ENCODE assay signal across 1 cellular context in the genomic region with DNA sequence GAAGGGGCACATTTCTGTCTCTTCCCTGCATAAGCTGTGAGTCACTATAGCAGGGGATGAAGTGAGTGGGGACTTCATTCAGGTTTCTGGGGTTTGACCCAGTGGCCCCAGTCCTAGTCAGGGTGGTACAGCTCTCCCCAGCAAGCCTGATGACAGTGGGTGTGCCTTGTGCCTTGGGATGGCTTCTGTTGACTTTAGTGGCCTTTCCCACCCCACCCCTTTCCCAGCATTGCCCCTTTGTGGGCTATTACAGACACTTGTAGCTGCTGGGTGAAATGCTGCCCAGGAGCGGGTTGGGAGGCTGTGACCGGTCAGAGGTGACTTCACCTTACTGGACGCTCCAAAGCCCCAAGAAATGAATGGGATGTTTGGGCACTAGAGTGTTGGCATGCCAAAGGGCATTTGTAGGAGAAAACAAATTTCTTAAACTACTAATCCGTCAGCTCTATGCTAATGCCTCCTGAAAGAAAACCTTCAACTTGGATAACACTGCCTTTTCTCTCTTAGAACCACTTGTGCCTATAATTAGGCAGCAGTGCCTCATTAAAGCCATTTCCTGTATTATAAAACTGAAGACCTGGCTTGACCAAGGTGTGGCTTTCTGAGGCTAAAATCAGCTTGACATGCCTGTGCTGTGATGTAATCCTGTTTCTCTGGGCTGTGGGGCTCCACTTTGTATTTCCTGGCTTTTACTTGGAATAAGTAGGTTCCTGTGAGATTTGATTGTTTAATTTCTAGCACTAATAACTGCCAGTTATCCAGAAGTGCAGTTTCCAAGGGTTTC.
TF ChIP-seq lines count a peak whose summit lies in the region.

No MANE protein-coding gene starts in this region.

TF ChIP-seq in SK-N-SH, 30 proteins besides CTCF, POLR2A, EP300 and RAD21 (continued from another document):
- TF ChIP-seq RFX5 (IDR thresholded peaks at IDR 0.05; ENCODE audit: low read length) (no peak), GATA2 (CRISPR knock-in tag; IDR thresholded peaks at IDR 0.05) (no peak), ELF1 (IDR thresholded peaks at IDR 0.05) (no peak), FOXJ3 (CRISPR knock-in tag; IDR thresholded peaks at IDR 0.05) (no peak), FOXM1 (IDR thresholded peaks at IDR 0.05; ENCODE audit: low read depth) (no peak), YY1 (IDR thresholded peaks at IDR 0.05; ENCODE audit: low read depth) (no peak), RCOR1 (IDR thresholded peaks at IDR 0.05; ENCODE audit: low read length) (no peak), TCF12 (IDR thresholded peaks at IDR 0.05) (no peak), TEAD4 (IDR thresholded peaks at IDR 0.05; ENCODE audit: borderline replicate concordance, insufficient read depth) (no peak), JUND (IDR thresholded peaks at IDR 0.05) (no peak), NFIC (IDR thresholded peaks at IDR 0.05; ENCODE audit: borderline replicate concordance) (no peak), NRF1 (IDR thresholded peaks at IDR 0.05; ENCODE audit: low read depth, low read length) (no peak)
- TF ChIP-seq, protein P1, sequence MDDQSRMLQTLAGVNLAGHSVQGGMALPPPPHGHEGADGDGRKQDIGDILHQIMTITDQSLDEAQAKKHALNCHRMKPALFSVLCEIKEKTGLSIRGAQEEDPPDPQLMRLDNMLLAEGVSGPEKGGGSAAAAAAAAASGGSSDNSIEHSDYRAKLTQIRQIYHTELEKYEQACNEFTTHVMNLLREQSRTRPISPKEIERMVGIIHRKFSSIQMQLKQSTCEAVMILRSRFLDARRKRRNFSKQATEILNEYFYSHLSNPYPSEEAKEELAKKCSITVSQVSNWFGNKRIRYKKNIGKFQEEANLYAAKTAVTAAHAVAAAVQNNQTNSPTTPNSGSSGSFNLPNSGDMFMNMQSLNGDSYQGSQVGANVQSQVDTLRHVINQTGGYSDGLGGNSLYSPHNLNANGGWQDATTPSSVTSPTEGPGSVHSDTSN (IDR thresholded peaks at IDR 0.05): no peak
- TF ChIP-seq, protein P2, sequence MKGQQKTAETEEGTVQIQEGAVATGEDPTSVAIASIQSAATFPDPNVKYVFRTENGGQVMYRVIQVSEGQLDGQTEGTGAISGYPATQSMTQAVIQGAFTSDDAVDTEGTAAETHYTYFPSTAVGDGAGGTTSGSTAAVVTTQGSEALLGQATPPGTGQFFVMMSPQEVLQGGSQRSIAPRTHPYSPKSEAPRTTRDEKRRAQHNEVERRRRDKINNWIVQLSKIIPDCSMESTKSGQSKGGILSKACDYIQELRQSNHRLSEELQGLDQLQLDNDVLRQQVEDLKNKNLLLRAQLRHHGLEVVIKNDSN (IDR thresholded peaks at IDR 0.05; ENCODE audit: borderline replicate concordance, low read depth): no peak
- TF ChIP-seq, protein P3, sequence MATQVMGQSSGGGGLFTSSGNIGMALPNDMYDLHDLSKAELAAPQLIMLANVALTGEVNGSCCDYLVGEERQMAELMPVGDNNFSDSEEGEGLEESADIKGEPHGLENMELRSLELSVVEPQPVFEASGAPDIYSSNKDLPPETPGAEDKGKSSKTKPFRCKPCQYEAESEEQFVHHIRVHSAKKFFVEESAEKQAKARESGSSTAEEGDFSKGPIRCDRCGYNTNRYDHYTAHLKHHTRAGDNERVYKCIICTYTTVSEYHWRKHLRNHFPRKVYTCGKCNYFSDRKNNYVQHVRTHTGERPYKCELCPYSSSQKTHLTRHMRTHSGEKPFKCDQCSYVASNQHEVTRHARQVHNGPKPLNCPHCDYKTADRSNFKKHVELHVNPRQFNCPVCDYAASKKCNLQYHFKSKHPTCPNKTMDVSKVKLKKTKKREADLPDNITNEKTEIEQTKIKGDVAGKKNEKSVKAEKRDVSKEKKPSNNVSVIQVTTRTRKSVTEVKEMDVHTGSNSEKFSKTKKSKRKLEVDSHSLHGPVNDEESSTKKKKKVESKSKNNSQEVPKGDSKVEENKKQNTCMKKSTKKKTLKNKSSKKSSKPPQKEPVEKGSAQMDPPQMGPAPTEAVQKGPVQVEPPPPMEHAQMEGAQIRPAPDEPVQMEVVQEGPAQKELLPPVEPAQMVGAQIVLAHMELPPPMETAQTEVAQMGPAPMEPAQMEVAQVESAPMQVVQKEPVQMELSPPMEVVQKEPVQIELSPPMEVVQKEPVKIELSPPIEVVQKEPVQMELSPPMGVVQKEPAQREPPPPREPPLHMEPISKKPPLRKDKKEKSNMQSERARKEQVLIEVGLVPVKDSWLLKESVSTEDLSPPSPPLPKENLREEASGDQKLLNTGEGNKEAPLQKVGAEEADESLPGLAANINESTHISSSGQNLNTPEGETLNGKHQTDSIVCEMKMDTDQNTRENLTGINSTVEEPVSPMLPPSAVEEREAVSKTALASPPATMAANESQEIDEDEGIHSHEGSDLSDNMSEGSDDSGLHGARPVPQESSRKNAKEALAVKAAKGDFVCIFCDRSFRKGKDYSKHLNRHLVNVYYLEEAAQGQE (IDR thresholded peaks at IDR 0.05; ENCODE audit: low read depth, low read length): no peak
- TF ChIP-seq, protein P4, sequence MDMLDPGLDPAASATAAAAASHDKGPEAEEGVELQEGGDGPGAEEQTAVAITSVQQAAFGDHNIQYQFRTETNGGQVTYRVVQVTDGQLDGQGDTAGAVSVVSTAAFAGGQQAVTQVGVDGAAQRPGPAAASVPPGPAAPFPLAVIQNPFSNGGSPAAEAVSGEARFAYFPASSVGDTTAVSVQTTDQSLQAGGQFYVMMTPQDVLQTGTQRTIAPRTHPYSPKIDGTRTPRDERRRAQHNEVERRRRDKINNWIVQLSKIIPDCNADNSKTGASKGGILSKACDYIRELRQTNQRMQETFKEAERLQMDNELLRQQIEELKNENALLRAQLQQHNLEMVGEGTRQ (IDR thresholded peaks at IDR 0.05; ENCODE audit: borderline replicate concordance, low read depth, low read length): no peak
- TF ChIP-seq, protein P5, sequence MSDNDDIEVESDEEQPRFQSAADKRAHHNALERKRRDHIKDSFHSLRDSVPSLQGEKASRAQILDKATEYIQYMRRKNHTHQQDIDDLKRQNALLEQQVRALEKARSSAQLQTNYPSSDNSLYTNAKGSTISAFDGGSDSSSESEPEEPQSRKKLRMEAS (IDR thresholded peaks at IDR 0.05; ENCODE audit: low read depth): no peak
- TF ChIP-seq, protein P6, sequence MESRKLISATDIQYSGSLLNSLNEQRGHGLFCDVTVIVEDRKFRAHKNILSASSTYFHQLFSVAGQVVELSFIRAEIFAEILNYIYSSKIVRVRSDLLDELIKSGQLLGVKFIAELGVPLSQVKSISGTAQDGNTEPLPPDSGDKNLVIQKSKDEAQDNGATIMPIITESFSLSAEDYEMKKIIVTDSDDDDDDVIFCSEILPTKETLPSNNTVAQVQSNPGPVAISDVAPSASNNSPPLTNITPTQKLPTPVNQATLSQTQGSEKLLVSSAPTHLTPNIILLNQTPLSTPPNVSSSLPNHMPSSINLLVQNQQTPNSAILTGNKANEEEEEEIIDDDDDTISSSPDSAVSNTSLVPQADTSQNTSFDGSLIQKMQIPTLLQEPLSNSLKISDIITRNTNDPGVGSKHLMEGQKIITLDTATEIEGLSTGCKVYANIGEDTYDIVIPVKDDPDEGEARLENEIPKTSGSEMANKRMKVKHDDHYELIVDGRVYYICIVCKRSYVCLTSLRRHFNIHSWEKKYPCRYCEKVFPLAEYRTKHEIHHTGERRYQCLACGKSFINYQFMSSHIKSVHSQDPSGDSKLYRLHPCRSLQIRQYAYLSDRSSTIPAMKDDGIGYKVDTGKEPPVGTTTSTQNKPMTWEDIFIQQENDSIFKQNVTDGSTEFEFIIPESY (IDR thresholded peaks at IDR 0.05; ENCODE audit: borderline replicate concordance, low read depth): no peak
- TF ChIP-seq, protein P7, sequence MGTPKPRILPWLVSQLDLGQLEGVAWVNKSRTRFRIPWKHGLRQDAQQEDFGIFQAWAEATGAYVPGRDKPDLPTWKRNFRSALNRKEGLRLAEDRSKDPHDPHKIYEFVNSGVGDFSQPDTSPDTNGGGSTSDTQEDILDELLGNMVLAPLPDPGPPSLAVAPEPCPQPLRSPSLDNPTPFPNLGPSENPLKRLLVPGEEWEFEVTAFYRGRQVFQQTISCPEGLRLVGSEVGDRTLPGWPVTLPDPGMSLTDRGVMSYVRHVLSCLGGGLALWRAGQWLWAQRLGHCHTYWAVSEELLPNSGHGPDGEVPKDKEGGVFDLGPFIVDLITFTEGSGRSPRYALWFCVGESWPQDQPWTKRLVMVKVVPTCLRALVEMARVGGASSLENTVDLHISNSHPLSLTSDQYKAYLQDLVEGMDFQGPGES (IDR thresholded peaks at IDR 0.05; ENCODE audit: low read depth, low read length): no peak
